11 cellular contexts compared by ENCODE assay signal in the genomic region with DNA sequence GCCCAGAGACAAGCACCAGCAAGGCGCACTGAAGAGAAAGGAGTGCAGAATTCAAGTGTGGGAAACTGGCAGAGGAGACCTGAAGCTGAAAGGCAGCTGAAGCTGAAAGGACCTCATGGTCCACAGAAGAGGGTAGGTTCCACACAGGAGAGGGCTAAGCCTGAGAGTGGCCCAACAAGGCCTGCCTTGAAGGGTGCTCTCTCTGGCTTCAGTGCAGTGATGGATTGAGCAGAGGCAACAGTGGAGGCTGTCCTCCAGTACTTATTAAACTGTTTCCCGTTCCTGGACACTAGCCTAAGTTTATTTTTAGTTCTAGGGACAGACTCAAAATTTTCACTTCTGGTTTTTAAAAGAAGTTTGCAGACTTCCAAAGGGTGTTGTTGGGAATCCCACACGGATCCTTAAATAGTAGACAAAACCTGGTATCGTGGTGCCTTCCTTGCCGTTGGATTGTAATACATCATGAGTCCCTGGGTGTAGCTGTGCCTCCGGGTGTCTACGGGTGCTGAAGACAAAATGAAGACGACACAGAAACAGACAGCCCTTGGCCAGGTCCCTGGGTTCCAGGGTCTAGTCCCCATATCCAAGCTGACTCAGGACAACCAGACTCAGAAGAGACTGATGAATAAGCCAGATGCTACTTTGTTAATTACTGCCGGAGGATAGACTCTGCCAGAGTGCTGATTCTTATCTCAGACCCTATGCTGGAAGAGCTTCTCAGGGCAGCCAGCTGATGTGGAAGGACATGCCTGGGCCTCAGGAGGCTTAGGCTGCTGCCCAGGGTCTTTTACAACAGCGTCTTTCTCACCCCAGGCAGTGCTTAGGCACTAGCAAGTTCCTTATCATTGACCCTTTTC. TPM values are rescaled to one million over a fixed set of nuclear protein-coding genes. Genes with fewer than 3 reads are reported as not detected.
DNase-seq lines count a peak whose midpoint lies in the region; ATAC-seq and TF ChIP-seq lines count a peak whose summit lies in the region.
"Had no signal": no experiment of that assay in that cellular context is flagged by ENCODE, and none has a peak within 500 bp of the region (broad histone marks: within the 10 kb centered on the region; RNA-seq: fewer than 3 reads in every experiment).

No MANE protein-coding gene starts in this region.

- no peak for ATAC-seq in HG02759 (IDR thresholded peaks at IDR 0.05; ENCODE audit: unreplicated experiment)

- peak overlapping the region; percentile 42 to 59 (median 52) for H3K27ac ChIP-seq in esophagus muscularis mucosa (replicated peaks in 1 of 4)
- H3K27ac ChIP-seq in osteoblast (ENCODE audit: low read depth, low read length): no peak overlapping the region
- H3K27ac ChIP-seq: neutrophil had no signal

- intact Hi-C loops in esophagus muscularis mucosa (cut with DNase I): no loop called here

- H3K4me3 ChIP-seq in esophagus muscularis mucosa: no peak overlapping the region
- H3K4me3 ChIP-seq in osteoblast (ENCODE audit: insufficient read depth, low read length): no peak overlapping the region

- no peak for TF ChIP-seq CTCF in esophagus muscularis mucosa (IDR thresholded peaks at IDR 0.05)
- no peak for TF ChIP-seq CTCF in osteoblast (IDR thresholded peaks at IDR 0.05; ENCODE audit: extremely low read depth, low read depth, low read length)

- peak overlapping the region; percentile 38 for H3K4me2 ChIP-seq in osteoblast (ENCODE audit: insufficient read depth, low read length)

- H3K36me3 ChIP-seq in esophagus muscularis mucosa (no peaks in the 10 kb centered on the region), osteoblast (ENCODE audit: insufficient read depth, low read length) (no peaks in the 10 kb centered on the region)
- H3K36me3 ChIP-seq: neutrophil had no signal

- 47% methylated on average over 10 of the region's 10 CpGs for WGBS in esophagus muscularis mucosa

- H3K27me3 ChIP-seq in esophagus muscularis mucosa (no peaks in the 10 kb centered on the region), osteoblast (ENCODE audit: insufficient read depth, low read length) (no peaks in the 10 kb centered on the region)
- H3K27me3 ChIP-seq: neutrophil had no signal

- TF ChIP-seq EP300 in esophagus muscularis mucosa (IDR thresholded peaks at IDR 0.05): no peak

- DNase-seq in CD1c-positive myeloid dendritic cell (ENCODE audit: extremely low spot score): peak; percentile 24
- DNase-seq in OCI-M1 (lab: John Stamatoyannopoulos, UW): peak; percentile 21
- no peak for DNase-seq in esophagus muscularis mucosa (ENCODE audit: extremely low spot score)
- no peak for DNase-seq in osteoblast (ENCODE audit: insufficient read length, low spot score, missing footprints)
- DNase-seq in medulla oblongata (ENCODE audit: extremely low spot score): no peak
- DNase-seq in NCI-H2107 (lab: John Stamatoyannopoulos, UW): no peak
- no peak for DNase-seq in LoVo (ENCODE audit: low spot score)
- DNase-seq: activated CD8-positive, alpha-beta memory T cell treated with anti-CD3 and anti-CD28 coated beads for 24 hours; stimulated activated CD4-positive, alpha-beta T cell treated with anti-CD3 and anti-CD28 coated beads, Interleukin-15, amount 100 ng/mL, for 24 hours had no signal

- no peaks in the 10 kb centered on the region for H3K79me2 ChIP-seq in osteoblast (ENCODE audit: insufficient read depth, low read length)

- H3K4me1 ChIP-seq in esophagus muscularis mucosa (peaks cover 17 to 31% (median 27%) of the 10 kb centered on the region in 4 donors), osteoblast (ENCODE audit: insufficient read depth, low read length) (peaks cover 15% of the 10 kb centered on the region)

- no peak for TF ChIP-seq POLR2A in esophagus muscularis mucosa (IDR thresholded peaks at IDR 0.05; ENCODE audit: low read depth)

- H3K9me3 ChIP-seq in esophagus muscularis mucosa (no peaks in the 10 kb centered on the region), osteoblast (ENCODE audit: low read depth, low read length) (no peaks in the 10 kb centered on the region)
- H3K9me3 ChIP-seq: neutrophil had no signal

- H4K20me1 ChIP-seq in osteoblast (ENCODE audit: insufficient read depth, low read length): no peaks in the 10 kb centered on the region

- peak overlapping the region; percentile 73 for H2AFZ ChIP-seq in osteoblast (ENCODE audit: low read length)

RNA-seq across cellular contexts. Expression of a gene that starts 7.0 kb away (rescaled TPM):
- total RNA-seq in esophagus muscularis mucosa: 10 to 100 TPM in 3 of 4 donors, 1 to 10 TPM in 1; 9.8 to 19.8 (median 15.0) TPM
- total RNA-seq in osteoblast: 42.7 and 52.5 TPM in 2 replicates

RNA-seq across cellular contexts. Expression of a gene that starts 47.8 kb away (rescaled TPM):
- 100 to 1,000 TPM; 167 to 203 (median 186) TPM for total RNA-seq in esophagus muscularis mucosa
- total RNA-seq in osteoblast: 157 and 183 TPM in 2 replicates

Comparison
In these comparisons a context has a peak if more than half of its experiments do, and no peak if none do; other contexts are left out.
1. DNase-seq: peak in CD1c-positive myeloid dendritic cell (single experiment) and OCI-M1 (single experiment); none in esophagus muscularis mucosa (single experiment), osteoblast (single experiment), medulla oblongata (single experiment), NCI-H2107 (single experiment) and LoVo (single experiment).